8 cellular contexts compared by ENCODE assay signal in genomic region chr15:71800835-71801745, GRCh38. TPM values are rescaled to one million over a fixed set of nuclear protein-coding genes. Genes with fewer than 3 reads are reported as not detected.
DNase-seq lines count a peak whose midpoint lies in the region; ATAC-seq, FAIRE-seq and TF ChIP-seq lines count a peak whose summit lies in the region.

No MANE protein-coding gene starts in this region.

- H3K27me3 ChIP-seq in adipocyte (replicated peaks; ENCODE audit: control insufficient read depth, insufficient read depth, low read length) (peaks cover 3% of the 10 kb centered on the region), right atrium auricular region (no peaks in the 10 kb centered on the region), small intestine (ENCODE audit: control insufficient read depth in 2 of 2, insufficient read depth in 2 of 2, low read length in 2 of 2) (no peaks in the 10 kb centered on the region), MG63 (no peaks in the 10 kb centered on the region)

- H3K4me3 ChIP-seq in GM12875 (ENCODE audit: low read depth, low read length) (no peak overlapping the region), adipocyte (ENCODE audit: low read length) (no peak overlapping the region), right atrium auricular region (no peak overlapping the region), small intestine (ENCODE audit: low read depth in 1 of 2, low read length in 2 of 2) (no peak overlapping the region), MG63 (no peak overlapping the region)

- H3K9me3 ChIP-seq in adipocyte (ENCODE audit: control insufficient read depth, low read length), result no peaks in the 10 kb centered on the region
- H3K9me3 ChIP-seq in right atrium auricular region, result no peaks in the 10 kb centered on the region
- H3K9me3 ChIP-seq in small intestine (ENCODE audit: control insufficient read depth, low read depth), result no peaks in the 10 kb centered on the region
- no peaks in the 10 kb centered on the region for H3K9me3 ChIP-seq in MG63

- peak; percentile 56; the same call in 1 of the 2 replicates for TF ChIP-seq CTCF in GM12875 (IDR thresholded peaks at IDR 0.05; ENCODE audit: borderline replicate concordance, insufficient read depth, low read depth, low read length)
- peak; percentile 80 to 85 for TF ChIP-seq CTCF in right atrium auricular region (IDR thresholded peaks at IDR 0.05)

- no peak for ATAC-seq in HG02759 (IDR thresholded peaks at IDR 0.05; ENCODE audit: unreplicated experiment)

- H3K27ac ChIP-seq in right atrium auricular region (no peak overlapping the region), small intestine (ENCODE audit: low read depth in 1 of 2, low read length in 1 of 2) (no peak overlapping the region)

- no peak overlapping the region for H3K9ac ChIP-seq in adipocyte (ENCODE audit: low read length)

- 59 to 62% (median 62%) methylated on average over 17 of the region's 17 CpGs for WGBS in small intestine, 3 donors

- DNase-seq in AG20443 (ENCODE audit: low spot score) (peak; percentile 78), NCI-H2171 treated with DMSO at 0.1 percent for 48 hours (lab: John Stamatoyannopoulos, UW) (peak; percentile 80), adipocyte (ENCODE audit: low read depth) (peak; percentile 88), right atrium auricular region (ENCODE audit: low spot score) (no peak), small intestine (peak; percentile 67), MG63 (no peak)

- FAIRE-seq in small intestine (lab: Jason Lieb, UNC), result no peak

- H3K36me3 ChIP-seq in adipocyte (ENCODE audit: control insufficient read depth, insufficient read depth, low read length, severe bottlenecking) (no peaks in the 10 kb centered on the region), right atrium auricular region (no peaks in the 10 kb centered on the region), small intestine (ENCODE audit: control insufficient read depth in 2 of 2, insufficient read depth in 2 of 2, low read length in 2 of 2) (no peaks in the 10 kb centered on the region), MG63 (no peaks in the 10 kb centered on the region)

- H3K4me1 ChIP-seq in adipocyte (ENCODE audit: control insufficient read depth, insufficient read depth, low read length) (no peaks in the 10 kb centered on the region), right atrium auricular region (peaks cover 0 to under 1% of the 10 kb centered on the region in 2 donors), small intestine (ENCODE audit: control insufficient read depth in 2 of 2, insufficient read depth in 1 of 2, low read depth in 1 of 2, low read length in 1 of 2) (no peaks in the 10 kb centered on the region)

RNA-seq across cellular contexts. Expression of gene NR2E3, which starts 9.3 kb away (rescaled TPM):
- total RNA-seq in right atrium auricular region, result not detected
- under 1 TPM; 0.07 to 0.89 (median 0.27) TPM for polyA plus RNA-seq in small intestine
- 0.43 TPM in 1 of 2 replicates, not detected in the other for total RNA-seq in MG63 (2014; rRNA removed; shearing (Covaris generic); ENCODE audit: low replicate concordance)

Comparison
In these comparisons a context has a peak if more than half of its experiments do, and no peak if none do; other contexts are left out.
1. DNase-seq: peak in AG20443 (single experiment), NCI-H2171 treated with DMSO at 0.1 percent for 48 hours (single experiment), adipocyte (single experiment) and small intestine (single experiment); none in right atrium auricular region (single experiment) and MG63 (single experiment).